ENCODE assay signal across 18 cellular contexts in the genomic region with DNA sequence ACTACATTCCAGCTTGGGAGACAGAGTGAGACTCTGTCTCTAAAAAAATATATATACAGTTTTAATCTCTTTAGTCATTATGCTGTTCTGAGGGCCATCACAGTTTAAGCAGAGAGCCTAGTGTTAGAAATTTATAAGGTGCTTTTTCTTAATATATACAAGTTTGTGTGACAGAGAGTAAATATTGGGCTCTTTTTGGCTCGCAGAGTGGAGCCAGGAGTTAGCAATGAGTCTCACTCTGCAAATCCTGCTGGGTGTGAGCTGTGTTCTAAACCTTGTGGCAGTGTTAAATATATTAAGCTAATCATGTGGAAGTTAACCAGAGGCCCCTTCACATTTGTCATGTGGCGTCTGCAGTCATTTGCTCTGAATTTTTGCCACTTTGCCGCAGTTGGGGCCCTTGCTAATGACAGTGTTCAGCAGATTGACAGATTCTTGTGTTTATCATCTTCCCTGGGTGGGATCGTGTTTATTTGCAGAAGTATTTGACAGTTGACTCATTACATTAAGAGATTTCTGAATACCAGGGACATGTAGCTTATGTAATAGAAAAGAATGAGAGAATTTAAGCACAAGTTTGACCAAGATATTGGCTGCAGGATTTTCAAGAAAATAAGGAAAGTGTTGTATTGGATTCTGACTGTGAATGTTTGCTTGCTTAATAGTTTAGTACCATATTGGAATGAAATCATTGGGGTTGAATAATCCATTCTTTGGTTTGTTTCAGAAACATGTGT.
"Had no signal": no experiment of that assay in that cellular context is flagged by ENCODE, and none has a peak within 500 bp of the region (broad histone marks: within the 10 kb centered on the region; RNA-seq: fewer than 3 reads in every experiment).

No MANE protein-coding gene starts in this region.

- H3K27me3 ChIP-seq: body of pancreas, foreskin keratinocyte, heart left ventricle, left lung, ovary, testis had no signal

- H3K4me1 ChIP-seq: foreskin keratinocyte, left lung had no signal

- H3K4me1 Mint-ChIP-seq: activated CD4-positive, alpha-beta memory T cell treated with anti-CD3 and anti-CD28 coated beads, Interleukin-2, amount 10 ng/mL, durations not matched to agents 7 days and 5 days; central memory CD8-positive, alpha-beta T cell; memory B cell; stimulated activated naive CD8-positive, alpha-beta T cell treated with anti-CD3 and anti-CD28 coated beads, Interleukin-15, amount 100 ng/mL, for 72 hours; T-cell had no signal

- H3K9me3 ChIP-seq: body of pancreas, heart left ventricle, left lung, ovary, testis had no signal

- H3K27ac Mint-ChIP-seq: activated CD4-positive, alpha-beta memory T cell treated with anti-CD3 and anti-CD28 coated beads, Interleukin-2, amount 10 ng/mL, durations not matched to agents 7 days and 5 days; activated T-helper 1 cell treated with anti-CD3 and anti-CD28 coated beads, Interleukin-12 subunit alpha, Interleukin-12 subunit beta, Interleukin-2, Interleukin-4 antibody, amounts not matched to agents 30 ng/mL and 10 ng/mL and 1 ng/mL, durations not matched to agents 14 hours and 24 hours and 36 hours; memory B cell; T-cell had no signal

- DNase-seq: activated CD4-positive, alpha-beta memory T cell treated with anti-CD3 and anti-CD28 coated beads, Interleukin-2, amount 10 ng/mL, durations not matched to agents 7 days and 5 days; activated CD8-positive, alpha-beta memory T cell treated with anti-CD3 and anti-CD28 coated beads, Interleukin-2, amount 50 U/mL, for 48 hours; activated naive CD4-positive, alpha-beta T cell; body of pancreas; foreskin keratinocyte; heart left ventricle; left lung; ovary; stimulated activated CD4-positive, alpha-beta T cell treated with anti-CD3 and anti-CD28 coated beads, Interleukin-4, amount 100 ng/mL, for 1 hour; stimulated activated CD8-positive, alpha-beta memory T cell treated with anti-CD3 and anti-CD28 coated beads, Interleukin-4, amount 100 ng/mL, for 48 hours; stimulated activated naive CD8-positive, alpha-beta T cell treated with anti-CD3 and anti-CD28 coated beads, Interleukin-15, amount 100 ng/mL, for 72 hours; T-cell; T1000; testis had no signal

- ATAC-seq: body of pancreas; esophagus mucosa; foreskin keratinocyte; left lung; stimulated activated naive CD8-positive, alpha-beta T cell treated with anti-CD3 and anti-CD28 coated beads, Interleukin-15, amount 100 ng/mL, for 72 hours; T-cell had no signal

- H3K36me3 ChIP-seq: ovary had no signal

- H3K9me3 Mint-ChIP-seq: activated CD4-positive, alpha-beta memory T cell treated with anti-CD3 and anti-CD28 coated beads, Interleukin-2, amount 10 ng/mL, durations not matched to agents 7 days and 5 days; activated T-helper 1 cell treated with anti-CD3 and anti-CD28 coated beads, Interleukin-12 subunit alpha, Interleukin-12 subunit beta, Interleukin-2, Interleukin-4 antibody, amounts not matched to agents 30 ng/mL and 10 ng/mL and 1 ng/mL, durations not matched to agents 14 hours and 24 hours and 36 hours; central memory CD8-positive, alpha-beta T cell; memory B cell; stimulated activated naive CD8-positive, alpha-beta T cell treated with anti-CD3 and anti-CD28 coated beads, Interleukin-15, amount 100 ng/mL, for 72 hours; T-cell had no signal

- H3K4me3 ChIP-seq: body of pancreas, heart left ventricle, left lung, ovary, testis had no signal

- H3K4me3 Mint-ChIP-seq: activated CD4-positive, alpha-beta memory T cell treated with anti-CD3 and anti-CD28 coated beads, Interleukin-2, amount 10 ng/mL, durations not matched to agents 7 days and 5 days; activated T-helper 1 cell treated with anti-CD3 and anti-CD28 coated beads, Interleukin-12 subunit alpha, Interleukin-12 subunit beta, Interleukin-2, Interleukin-4 antibody, amounts not matched to agents 30 ng/mL and 10 ng/mL and 1 ng/mL, durations not matched to agents 14 hours and 24 hours and 36 hours; central memory CD8-positive, alpha-beta T cell; memory B cell; stimulated activated naive CD8-positive, alpha-beta T cell treated with anti-CD3 and anti-CD28 coated beads, Interleukin-15, amount 100 ng/mL, for 72 hours; T-cell had no signal

- H3K27ac ChIP-seq: foreskin keratinocyte, left lung, ovary had no signal

- H3K27me3 Mint-ChIP-seq: activated CD4-positive, alpha-beta memory T cell treated with anti-CD3 and anti-CD28 coated beads, Interleukin-2, amount 10 ng/mL, durations not matched to agents 7 days and 5 days; central memory CD8-positive, alpha-beta T cell; memory B cell; stimulated activated naive CD8-positive, alpha-beta T cell treated with anti-CD3 and anti-CD28 coated beads, Interleukin-15, amount 100 ng/mL, for 72 hours; T-cell had no signal
